1 cellular context compared by ENCODE assay signal in the genomic region with DNA sequence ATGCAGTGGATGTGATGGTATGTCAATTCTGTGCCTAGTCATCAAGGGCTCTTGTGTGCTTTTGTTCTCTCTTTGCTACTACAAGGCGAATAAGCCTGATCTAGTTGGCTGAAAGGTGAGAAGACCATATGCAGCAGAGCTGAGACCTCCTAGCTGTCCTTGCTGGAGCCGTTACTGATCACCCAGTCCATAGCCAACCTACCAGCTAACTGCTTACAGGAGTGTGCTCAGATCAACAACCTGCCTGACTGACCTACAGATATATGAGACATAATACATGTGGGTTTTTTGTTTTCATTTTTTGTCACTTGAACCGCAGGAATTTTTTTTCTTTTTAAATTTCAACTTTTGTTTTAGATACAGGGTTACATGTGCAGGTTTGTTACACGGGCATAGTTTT.
TF ChIP-seq lines count a peak whose summit lies in the region.

No MANE protein-coding gene starts in this region.

TF ChIP-seq in WTC11, 78 proteins besides CTCF, POLR2A, EP300 and RAD21 (continued from another document):
- TF ChIP-seq, protein P1, sequence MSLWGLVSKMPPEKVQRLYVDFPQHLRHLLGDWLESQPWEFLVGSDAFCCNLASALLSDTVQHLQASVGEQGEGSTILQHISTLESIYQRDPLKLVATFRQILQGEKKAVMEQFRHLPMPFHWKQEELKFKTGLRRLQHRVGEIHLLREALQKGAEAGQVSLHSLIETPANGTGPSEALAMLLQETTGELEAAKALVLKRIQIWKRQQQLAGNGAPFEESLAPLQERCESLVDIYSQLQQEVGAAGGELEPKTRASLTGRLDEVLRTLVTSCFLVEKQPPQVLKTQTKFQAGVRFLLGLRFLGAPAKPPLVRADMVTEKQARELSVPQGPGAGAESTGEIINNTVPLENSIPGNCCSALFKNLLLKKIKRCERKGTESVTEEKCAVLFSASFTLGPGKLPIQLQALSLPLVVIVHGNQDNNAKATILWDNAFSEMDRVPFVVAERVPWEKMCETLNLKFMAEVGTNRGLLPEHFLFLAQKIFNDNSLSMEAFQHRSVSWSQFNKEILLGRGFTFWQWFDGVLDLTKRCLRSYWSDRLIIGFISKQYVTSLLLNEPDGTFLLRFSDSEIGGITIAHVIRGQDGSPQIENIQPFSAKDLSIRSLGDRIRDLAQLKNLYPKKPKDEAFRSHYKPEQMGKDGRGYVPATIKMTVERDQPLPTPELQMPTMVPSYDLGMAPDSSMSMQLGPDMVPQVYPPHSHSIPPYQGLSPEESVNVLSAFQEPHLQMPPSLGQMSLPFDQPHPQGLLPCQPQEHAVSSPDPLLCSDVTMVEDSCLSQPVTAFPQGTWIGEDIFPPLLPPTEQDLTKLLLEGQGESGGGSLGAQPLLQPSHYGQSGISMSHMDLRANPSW (CRISPR knock-in tag; conservative IDR thresholded peaks at IDR 0.05; ENCODE audit: low read depth), result no peak
- TF ChIP-seq, protein P2, sequence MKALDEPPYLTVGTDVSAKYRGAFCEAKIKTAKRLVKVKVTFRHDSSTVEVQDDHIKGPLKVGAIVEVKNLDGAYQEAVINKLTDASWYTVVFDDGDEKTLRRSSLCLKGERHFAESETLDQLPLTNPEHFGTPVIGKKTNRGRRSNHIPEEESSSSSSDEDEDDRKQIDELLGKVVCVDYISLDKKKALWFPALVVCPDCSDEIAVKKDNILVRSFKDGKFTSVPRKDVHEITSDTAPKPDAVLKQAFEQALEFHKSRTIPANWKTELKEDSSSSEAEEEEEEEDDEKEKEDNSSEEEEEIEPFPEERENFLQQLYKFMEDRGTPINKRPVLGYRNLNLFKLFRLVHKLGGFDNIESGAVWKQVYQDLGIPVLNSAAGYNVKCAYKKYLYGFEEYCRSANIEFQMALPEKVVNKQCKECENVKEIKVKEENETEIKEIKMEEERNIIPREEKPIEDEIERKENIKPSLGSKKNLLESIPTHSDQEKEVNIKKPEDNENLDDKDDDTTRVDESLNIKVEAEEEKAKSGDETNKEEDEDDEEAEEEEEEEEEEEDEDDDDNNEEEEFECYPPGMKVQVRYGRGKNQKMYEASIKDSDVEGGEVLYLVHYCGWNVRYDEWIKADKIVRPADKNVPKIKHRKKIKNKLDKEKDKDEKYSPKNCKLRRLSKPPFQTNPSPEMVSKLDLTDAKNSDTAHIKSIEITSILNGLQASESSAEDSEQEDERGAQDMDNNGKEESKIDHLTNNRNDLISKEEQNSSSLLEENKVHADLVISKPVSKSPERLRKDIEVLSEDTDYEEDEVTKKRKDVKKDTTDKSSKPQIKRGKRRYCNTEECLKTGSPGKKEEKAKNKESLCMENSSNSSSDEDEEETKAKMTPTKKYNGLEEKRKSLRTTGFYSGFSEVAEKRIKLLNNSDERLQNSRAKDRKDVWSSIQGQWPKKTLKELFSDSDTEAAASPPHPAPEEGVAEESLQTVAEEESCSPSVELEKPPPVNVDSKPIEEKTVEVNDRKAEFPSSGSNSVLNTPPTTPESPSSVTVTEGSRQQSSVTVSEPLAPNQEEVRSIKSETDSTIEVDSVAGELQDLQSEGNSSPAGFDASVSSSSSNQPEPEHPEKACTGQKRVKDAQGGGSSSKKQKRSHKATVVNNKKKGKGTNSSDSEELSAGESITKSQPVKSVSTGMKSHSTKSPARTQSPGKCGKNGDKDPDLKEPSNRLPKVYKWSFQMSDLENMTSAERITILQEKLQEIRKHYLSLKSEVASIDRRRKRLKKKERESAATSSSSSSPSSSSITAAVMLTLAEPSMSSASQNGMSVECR (CRISPR knock-in tag; IDR thresholded peaks at IDR 0.05; ENCODE audit: borderline replicate concordance), result no peak
- TF ChIP-seq ETV6 (CRISPR knock-in tag; IDR thresholded peaks at IDR 0.05) (no peak), NR2C2 (CRISPR knock-in tag; IDR thresholded peaks at IDR 0.05) (no peak), HMGA2 (CRISPR knock-in tag; IDR thresholded peaks at IDR 0.05) (no peak), NFATC4 (CRISPR knock-in tag; IDR thresholded peaks at IDR 0.05) (no peak), ZNF138 (CRISPR knock-in tag; conservative IDR thresholded peaks at IDR 0.05) (no peak), OVOL2 (CRISPR knock-in tag; IDR thresholded peaks at IDR 0.05; ENCODE audit: borderline replicate concordance) (no peak)
- TF ChIP-seq, protein P3, sequence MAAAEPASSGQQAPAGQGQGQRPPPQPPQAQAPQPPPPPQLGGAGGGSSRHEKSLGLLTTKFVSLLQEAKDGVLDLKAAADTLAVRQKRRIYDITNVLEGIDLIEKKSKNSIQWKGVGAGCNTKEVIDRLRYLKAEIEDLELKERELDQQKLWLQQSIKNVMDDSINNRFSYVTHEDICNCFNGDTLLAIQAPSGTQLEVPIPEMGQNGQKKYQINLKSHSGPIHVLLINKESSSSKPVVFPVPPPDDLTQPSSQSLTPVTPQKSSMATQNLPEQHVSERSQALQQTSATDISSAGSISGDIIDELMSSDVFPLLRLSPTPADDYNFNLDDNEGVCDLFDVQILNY (CRISPR knock-in tag; IDR thresholded peaks at IDR 0.05), result no peak
- TF ChIP-seq, protein P4, sequence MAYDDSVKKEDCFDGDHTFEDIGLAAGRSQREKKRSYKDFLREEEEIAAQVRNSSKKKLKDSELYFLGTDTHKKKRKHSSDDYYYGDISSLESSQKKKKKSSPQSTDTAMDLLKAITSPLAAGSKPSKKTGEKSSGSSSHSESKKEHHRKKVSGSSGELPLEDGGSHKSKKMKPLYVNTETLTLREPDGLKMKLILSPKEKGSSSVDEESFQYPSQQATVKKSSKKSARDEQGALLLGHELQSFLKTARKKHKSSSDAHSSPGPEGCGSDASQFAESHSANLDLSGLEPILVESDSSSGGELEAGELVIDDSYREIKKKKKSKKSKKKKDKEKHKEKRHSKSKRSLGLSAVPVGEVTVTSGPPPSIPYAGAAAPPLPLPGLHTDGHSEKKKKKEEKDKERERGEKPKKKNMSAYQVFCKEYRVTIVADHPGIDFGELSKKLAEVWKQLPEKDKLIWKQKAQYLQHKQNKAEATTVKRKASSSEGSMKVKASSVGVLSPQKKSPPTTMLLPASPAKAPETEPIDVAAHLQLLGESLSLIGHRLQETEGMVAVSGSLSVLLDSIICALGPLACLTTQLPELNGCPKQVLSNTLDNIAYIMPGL (CRISPR knock-in tag; IDR thresholded peaks at IDR 0.05), result no peak
- TF ChIP-seq, protein P5, sequence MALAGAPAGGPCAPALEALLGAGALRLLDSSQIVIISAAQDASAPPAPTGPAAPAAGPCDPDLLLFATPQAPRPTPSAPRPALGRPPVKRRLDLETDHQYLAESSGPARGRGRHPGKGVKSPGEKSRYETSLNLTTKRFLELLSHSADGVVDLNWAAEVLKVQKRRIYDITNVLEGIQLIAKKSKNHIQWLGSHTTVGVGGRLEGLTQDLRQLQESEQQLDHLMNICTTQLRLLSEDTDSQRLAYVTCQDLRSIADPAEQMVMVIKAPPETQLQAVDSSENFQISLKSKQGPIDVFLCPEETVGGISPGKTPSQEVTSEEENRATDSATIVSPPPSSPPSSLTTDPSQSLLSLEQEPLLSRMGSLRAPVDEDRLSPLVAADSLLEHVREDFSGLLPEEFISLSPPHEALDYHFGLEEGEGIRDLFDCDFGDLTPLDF (CRISPR knock-in tag; IDR thresholded peaks at IDR 0.05), result no peak
